ENCODE assay signal across 8 cellular contexts in genomic region chr22:39490135-39490798, GRCh38. TPM values are rescaled to one million over a fixed set of nuclear protein-coding genes. Genes with fewer than 3 reads are reported as not detected.
A peak's percentile ranks its signal among the peaks of the same experiment; 100 is the strongest.
DNase-seq lines count a peak whose midpoint lies in the region; ATAC-seq and TF ChIP-seq lines count a peak whose summit lies in the region.

No MANE protein-coding gene starts in this region.

- TF ChIP-seq RAD21 in liver (IDR thresholded peaks at IDR 0.05) = no peak

- no peaks in the 10 kb centered on the region for H3K9me3 ChIP-seq in liver (ENCODE audit: control insufficient read depth in 4 of 4, low read length in 3 of 4)

- no peaks in the 10 kb centered on the region for H3K4me1 ChIP-seq in liver (ENCODE audit: control insufficient read depth in 4 of 4, insufficient read depth in 4 of 4, low read length in 3 of 4)

- H3K9ac ChIP-seq in liver (ENCODE audit: low read depth in 1 of 2, low read length in 2 of 2) = no peak overlapping the region

- no peaks in the 10 kb centered on the region for H3K27me3 ChIP-seq in liver (ENCODE audit: control insufficient read depth in 4 of 4, insufficient read depth in 4 of 4, low read length in 3 of 4)

- H3K4me3 ChIP-seq in GM12865 (ENCODE audit: low read depth, low read length) = no peak overlapping the region
- no peak overlapping the region for H3K4me3 ChIP-seq in liver (ENCODE audit: low read depth in 1 of 3, low read length in 3 of 3)

- WGBS in liver = 42% methylated on average over 13 of the region's 13 CpGs

- DNase-seq in GM12865 (ENCODE audit: low read depth) = peak; percentile 85
- DNase-seq in NCI-H524 treated with DMSO at 0.1 percent for 48 hours (lab: John Stamatoyannopoulos, UW) = peak; percentile 40
- DNase-seq in activated CD4-positive, alpha-beta T cell treated with anti-CD3 and anti-CD28 coated beads for 4 hours = peak; percentile 69 to 74
- peak; percentile 56 to 74 for DNase-seq in cerebellar nuclear complex (lab: John Stamatoyannopoulos, UW)
- DNase-seq in stimulated activated CD8-positive, alpha-beta memory T cell treated with anti-CD3 and anti-CD28 coated beads, Interleukin-12 subunit alpha, Interleukin-12 subunit beta, amount 100 ng/mL, for 4 hours (ENCODE audit: low read depth) = peak; percentile 42
- DNase-seq in globus pallidus (ENCODE audit: low spot score) = no peak

- H3K27ac ChIP-seq in liver (ENCODE audit: low read depth in 1 of 2, low read length in 2 of 2) = no peak overlapping the region

- peak; percentile 55 for ATAC-seq in HG03064 (IDR thresholded peaks at IDR 0.05; ENCODE audit: low read depth, unreplicated experiment)

- no peaks in the 10 kb centered on the region for H3K36me3 ChIP-seq in liver (ENCODE audit: control insufficient read depth in 4 of 4, insufficient read depth in 3 of 4, low read depth in 1 of 4, low read length in 3 of 4)

- no peak for TF ChIP-seq CTCF in GM12865 (IDR thresholded peaks at IDR 0.05; ENCODE audit: insufficient read depth, low read depth, low read length, missing control alignments)
- no peak for TF ChIP-seq CTCF in liver (IDR thresholded peaks at IDR 0.05; ENCODE audit: low read depth, low read length, missing input control)

TF ChIP-seq in liver, 16 proteins besides CTCF, POLR2A, EP300 and RAD21:
- TF ChIP-seq EGR1 (IDR thresholded peaks at IDR 0.05; ENCODE audit: low read depth in 2 of 2) (no peak), YY1 (IDR thresholded peaks at IDR 0.05) (peak; percentile 77)

RNA-seq across cellular contexts. Expression of gene MIEF1, which starts 11.8 kb away (rescaled TPM):
- total RNA-seq in liver = 10 to 100 TPM; 19.7 to 31.1 TPM
- 10 to 100 TPM; 12.9 to 21.8 TPM for polyA plus RNA-seq in liver

RNA-seq across cellular contexts. Expression of gene ATF4, which starts 30.1 kb away (rescaled TPM):
- total RNA-seq in liver = 100 to 1,000 TPM; 112 to 181 TPM
- polyA plus RNA-seq in liver = 100 to 1,000 TPM; 157 to 211 TPM

RNA-seq across cellular contexts. Expression of gene MGAT3, which starts 33.5 kb away (rescaled TPM):
- 1 to 10 TPM in 1 of 2 donors, under 1 TPM in 1; 0.08 to 7.6 TPM for total RNA-seq in liver
- under 1 TPM; 0.03 to 0.12 TPM for polyA plus RNA-seq in liver

RNA-seq across cellular contexts. Expression of gene RPS19BP1, which starts 42.3 kb away (rescaled TPM):
- 10 to 100 TPM; 36.3 to 41.9 TPM for total RNA-seq in liver
- 10 to 100 TPM; 84.8 to 89.6 TPM for polyA plus RNA-seq in liver
